10 cellular contexts compared by ENCODE assay signal in genomic region chr2:219331560-219332213, GRCh38. TPM values are rescaled to one million over a fixed set of nuclear protein-coding genes. Genes with fewer than 3 reads are reported as not detected.
A peak's percentile ranks its signal among the peaks of the same experiment; 100 is the strongest.
DNase-seq lines count a peak whose midpoint lies in the region; TF ChIP-seq lines count a peak whose summit lies in the region.
"Had no signal": no experiment of that assay in that cellular context is flagged by ENCODE, and none has a peak within 500 bp of the region (broad histone marks: within the 10 kb centered on the region; RNA-seq: fewer than 3 reads in every experiment).

No MANE protein-coding gene starts in this region.

- intact Hi-C loops in breast epithelium (cut with DNase I; ENCODE audit: low total_unique reads), result no loop called here

- no peak for TF ChIP-seq CTCF in endodermal cell (conservative IDR thresholded peaks at IDR 0.05)
- TF ChIP-seq CTCF in breast epithelium (IDR thresholded peaks at IDR 0.05), result no peak

- H2BK12ac ChIP-seq in mesenchymal stem cell (ENCODE audit: low read length in 2 of 2), result no peak overlapping the region

- H3K4me3 ChIP-seq in endodermal cell (ENCODE audit: low read length) (no peak overlapping the region), mesenchymal stem cell (ENCODE audit: insufficient read depth in 1 of 2, low read depth in 1 of 2, low read length in 2 of 2) (peak overlapping the region in 1 of 2 experiments; percentile 13), breast epithelium (no peak overlapping the region)
- H3K4me3 ChIP-seq: uterus had no signal

- H2BK120ac ChIP-seq in mesenchymal stem cell (ENCODE audit: low read depth, low read length), result no peak overlapping the region

- no peak overlapping the region for H3K4me3 Mint-ChIP-seq in endodermal cell

- no peak overlapping the region for H2AFZ ChIP-seq in mesenchymal stem cell (ENCODE audit: low read depth, low read length)

- H3K14ac ChIP-seq in mesenchymal stem cell (ENCODE audit: low read length in 2 of 2), result no peak overlapping the region

- no peak overlapping the region for H2BK15ac ChIP-seq in mesenchymal stem cell (ENCODE audit: low read depth, poor library complexity, severe bottlenecking)

- H3K27me3 ChIP-seq in endodermal cell (ENCODE audit: control insufficient read depth, insufficient read depth, low read length, poor library complexity, severe bottlenecking) (peaks cover 91% of the 10 kb centered on the region), mesenchymal stem cell (ENCODE audit: control insufficient read depth in 1 of 2, insufficient read depth in 1 of 2, low read length in 2 of 2) (peaks cover 84% of the 10 kb centered on the region in 2 experiments), breast epithelium (peaks cover 9 to 44% of the 10 kb centered on the region in 2 donors)

- no peak overlapping the region for H4K8ac ChIP-seq in mesenchymal stem cell (ENCODE audit: low read length)

- H2AK5ac ChIP-seq in mesenchymal stem cell (ENCODE audit: low read length, severe bottlenecking), result no peak overlapping the region

- DNase-seq in AG08395 (ENCODE audit: low spot score) (peak; percentile 64), LHCN-M2 (ENCODE audit: low read depth) (peak; percentile 5), endodermal cell (peak; percentile 92), mesenchymal stem cell (peak; percentile 37), NCI-H146 (lab: John Stamatoyannopoulos, UW) (no peak), SIG-M5 treated with dmso at 0.1 percent for 504 hours (lab: John Stamatoyannopoulos, UW; ENCODE audit: unreplicated experiment) (no peak), breast epithelium (ENCODE audit: low spot score in 2 of 2) (no peak), cerebellum (ENCODE audit: low spot score) (no peak)
- DNase-seq: NK-92 treated with Interleukin-12 subunit alpha and Interleukin-12 subunit beta, amount 100 ng/mL, for 24 hours; uterus had no signal

- H3K9ac ChIP-seq in endodermal cell (ENCODE audit: extremely low read depth, low read length, poor library complexity, severe bottlenecking) (no peak overlapping the region), mesenchymal stem cell (ENCODE audit: low read length) (no peak overlapping the region)

- peaks cover 92% of the 10 kb centered on the region for H3K27me3 Mint-ChIP-seq in endodermal cell (ENCODE audit: insufficient read depth)

- no peaks in the 10 kb centered on the region for H3K79me1 ChIP-seq in mesenchymal stem cell (replicated peaks; ENCODE audit: low read length, poor library complexity, severe bottlenecking)

- no peak overlapping the region for H3K27ac ChIP-seq in endodermal cell (ENCODE audit: low read depth, low read length)
- H3K27ac ChIP-seq in mesenchymal stem cell (ENCODE audit: low read length, poor library complexity, severe bottlenecking), result no peak overlapping the region
- no peak overlapping the region for H3K27ac ChIP-seq in breast epithelium
- H3K27ac ChIP-seq: uterus had no signal

- H3K4me1 Mint-ChIP-seq in endodermal cell, result no peaks in the 10 kb centered on the region

- WGBS in endodermal cell (ENCODE audit: insufficient coverage in 1 of 2, insufficient read length in 1 of 2), 2 experiments, result 13 to 15% methylated on average over 13 to 39 of the region's 39 CpGs
- 18% methylated on average over 33 of the region's 39 CpGs for WGBS in mesenchymal stem cell

- H3K36me3 Mint-ChIP-seq in endodermal cell (ENCODE audit: low read depth), result no peaks in the 10 kb centered on the region

- H3K23ac ChIP-seq in mesenchymal stem cell (ENCODE audit: low read length in 2 of 2), result no peak overlapping the region

- no peak for TF ChIP-seq POLR2A in breast epithelium (IDR thresholded peaks at IDR 0.05)

- H3K4ac ChIP-seq in mesenchymal stem cell (ENCODE audit: low read depth in 1 of 2, low read length in 2 of 2), result no peak overlapping the region

- no peak overlapping the region for H3K27ac Mint-ChIP-seq in endodermal cell

- H3K4me1 ChIP-seq in endodermal cell (ENCODE audit: control insufficient read depth, insufficient read depth, low read length) (no peaks in the 10 kb centered on the region), mesenchymal stem cell (ENCODE audit: control insufficient read depth, insufficient read depth, low read depth, low read length) (peaks cover 4% of the 10 kb centered on the region), breast epithelium (no peaks in the 10 kb centered on the region)
- H3K4me1 ChIP-seq: uterus had no signal

- H3K36me3 ChIP-seq in endodermal cell (ENCODE audit: control insufficient read depth, insufficient read depth, low read length) (no peaks in the 10 kb centered on the region), mesenchymal stem cell (ENCODE audit: control insufficient read depth in 1 of 2, insufficient read depth in 2 of 2, low read depth in 1 of 2, low read length in 2 of 2) (no peaks in the 10 kb centered on the region), breast epithelium (no peaks in the 10 kb centered on the region)
- H3K36me3 ChIP-seq: uterus had no signal

- no peaks in the 10 kb centered on the region for H3K9me3 ChIP-seq in endodermal cell (ENCODE audit: control insufficient read depth, low read length)
- H3K9me3 ChIP-seq in mesenchymal stem cell (ENCODE audit: control insufficient read depth, low read length), result peaks cover 10% of the 10 kb centered on the region
- peaks cover 0 to 8% of the 10 kb centered on the region in 2 donors for H3K9me3 ChIP-seq in breast epithelium
- H3K9me3 ChIP-seq: uterus had no signal

- no peak overlapping the region for H3K18ac ChIP-seq in mesenchymal stem cell (ENCODE audit: low read depth in 1 of 2, low read length in 2 of 2)

- H3K4me2 ChIP-seq in mesenchymal stem cell (ENCODE audit: low read length, poor library complexity, severe bottlenecking), result no peak overlapping the region

- H4K91ac ChIP-seq in mesenchymal stem cell (ENCODE audit: low read length), result no peak overlapping the region

- no peak overlapping the region for H2BK5ac ChIP-seq in mesenchymal stem cell (ENCODE audit: low read depth, low read length, poor library complexity, severe bottlenecking)

- H3K9me3 Mint-ChIP-seq in endodermal cell, result no peaks in the 10 kb centered on the region

RNA-seq across cellular contexts. Expression of gene RESP18, which starts 0.9 kb away (rescaled TPM):
- total RNA-seq in LHCN-M2 (2014; rRNA removed) (not detected in 2 replicates), endodermal cell (not detected), breast epithelium (not detected), cerebellum (1.1 TPM)
- not detected for polyA plus RNA-seq in LHCN-M2 (2012)
- not detected for polyA plus RNA-seq in endodermal cell (2013, experiment 1 of 2)
- polyA plus RNA-seq in endodermal cell (2013, experiment 2 of 2), result not detected
- polyA plus RNA-seq in mesenchymal stem cell (2013, experiment 1 of 2), result not detected
- not detected for polyA plus RNA-seq in mesenchymal stem cell (2013, experiment 2 of 2)
- total RNA-seq: uterus had no signal

RNA-seq across cellular contexts. Expression of gene PTPRN, which starts 22.5 kb away (rescaled TPM):
- total RNA-seq in LHCN-M2 (2014; rRNA removed) (1.5 and 2.8 TPM in 2 replicates), endodermal cell (1 to 10 TPM in 1 of 2 donors, under 1 TPM in 1; 0.44 to 1.1 TPM), breast epithelium (under 1 TPM in 2 of 3 donors, not detected in 1; 0.33 to 0.44 TPM), cerebellum (18.1 TPM)
- polyA plus RNA-seq in LHCN-M2 (2012), result 1.1 TPM
- polyA plus RNA-seq in endodermal cell (2013, experiment 1 of 2), result 6.5 TPM
- 4.9 TPM for polyA plus RNA-seq in endodermal cell (2013, experiment 2 of 2)
- 0.36 TPM for polyA plus RNA-seq in mesenchymal stem cell (2013, experiment 1 of 2)
- polyA plus RNA-seq in mesenchymal stem cell (2013, experiment 2 of 2), result 0.47 TPM

RNA-seq across cellular contexts. Expression of gene DNAJB2, which starts 52.5 kb away (rescaled TPM):
- total RNA-seq in LHCN-M2 (2014; rRNA removed) (21.5 and 28.3 TPM in 2 replicates), endodermal cell (10 to 100 TPM; 61.9 to 80.9 TPM), breast epithelium (10 to 100 TPM; 49.9 to 88.3 (median 59.0) TPM), cerebellum (51.0 TPM)
- 43.0 TPM for polyA plus RNA-seq in LHCN-M2 (2012)
- 49.6 TPM for polyA plus RNA-seq in endodermal cell (2013, experiment 1 of 2)
- polyA plus RNA-seq in endodermal cell (2013, experiment 2 of 2), result 53.0 TPM
- 32.5 TPM for polyA plus RNA-seq in mesenchymal stem cell (2013, experiment 1 of 2)
- 34.8 TPM for polyA plus RNA-seq in mesenchymal stem cell (2013, experiment 2 of 2)

RNA-seq across cellular contexts. Expression of gene DNPEP, which starts 56.0 kb away (rescaled TPM):
- total RNA-seq in LHCN-M2 (2014; rRNA removed) (55.0 and 63.7 TPM in 2 replicates), endodermal cell (10 to 100 TPM; 54.6 to 76.1 TPM), breast epithelium (10 to 100 TPM; 49.8 to 81.9 (median 79.0) TPM), cerebellum (15.0 TPM)
- polyA plus RNA-seq in LHCN-M2 (2012), result 74.0 TPM
- polyA plus RNA-seq in endodermal cell (2013, experiment 1 of 2), result 48.9 TPM
- 41.6 TPM for polyA plus RNA-seq in endodermal cell (2013, experiment 2 of 2)
- polyA plus RNA-seq in mesenchymal stem cell (2013, experiment 1 of 2), result 67.3 TPM
- polyA plus RNA-seq in mesenchymal stem cell (2013, experiment 2 of 2), result 68.7 TPM

Comparison
In these comparisons a context has a peak if more than half of its experiments do, and no peak if none do; other contexts are left out.
1. DNase-seq: peak in AG08395 (single experiment), LHCN-M2 (single experiment), endodermal cell (single experiment) and mesenchymal stem cell (single experiment); none in NCI-H146 (single experiment), SIG-M5 treated with dmso at 0.1 percent for 504 hours (single experiment), breast epithelium (0 of 2) and cerebellum (single experiment).